In the genomic region with DNA sequence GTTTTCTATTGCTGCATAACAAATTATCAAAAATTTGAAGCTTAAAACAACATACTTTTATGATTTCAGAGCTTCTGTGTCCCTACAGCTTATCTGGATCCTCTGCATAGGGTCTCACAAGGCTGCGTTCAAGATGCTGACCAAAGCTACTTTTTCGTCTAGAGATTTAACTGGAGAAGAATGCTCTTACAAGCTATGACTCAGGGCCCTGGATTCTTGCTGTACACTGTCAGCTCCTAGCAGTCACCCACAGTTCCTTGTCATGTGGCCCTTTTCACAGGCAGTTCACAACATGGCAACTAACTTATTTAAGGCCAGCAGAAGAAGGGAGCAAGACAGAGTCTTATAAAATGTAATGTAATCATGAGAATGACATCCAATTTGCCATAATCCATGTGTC, we compare ENCODE assay signal across 16 cellular contexts.
DNase-seq lines count a peak whose midpoint lies in the region; ATAC-seq and TF ChIP-seq lines count a peak whose summit lies in the region.
"Had no signal": no experiment of that assay in that cellular context is flagged by ENCODE, and none has a peak within 500 bp of the region (broad histone marks: within the 10 kb centered on the region; RNA-seq: fewer than 3 reads in every experiment).

No MANE protein-coding gene starts in this region.

- DNase-seq in AG10803 (ENCODE audit: low read depth) (peak; percentile 57), M059J (ENCODE audit: low read depth) (peak; percentile 84), choroid plexus epithelial cell (ENCODE audit: low read depth) (peak; percentile 80), mesenchymal stem cell (peak; percentile 85), DMS 273 (lab: John Stamatoyannopoulos, UW; ENCODE audit: unreplicated experiment) (no peak), tibial nerve (ENCODE audit: low spot score in 2 of 2) (no peak), NCI-H526 treated with DMSO at 0.1 percent for 48 hours (lab: John Stamatoyannopoulos, UW) (no peak)
- DNase-seq: BE2C, midbrain, NCI-H1436 treated with DMSO at 0.1 percent for 48 hours, NCI-H524, thyroid gland had no signal

- WGBS in mesenchymal stem cell, result 15% methylated on average over 2 of the region's 2 CpGs
- 75 to 88% methylated on average over 2 of the region's 2 CpGs for WGBS in tibial nerve, 2 donors

- no peaks in the 10 kb centered on the region for H3K4me1 ChIP-seq in mesenchymal stem cell (ENCODE audit: control insufficient read depth, insufficient read depth, low read depth, low read length)
- no peaks in the 10 kb centered on the region for H3K4me1 ChIP-seq in tibial nerve
- H3K4me1 ChIP-seq: ascending aorta, BE2C, parathyroid adenoma, thyroid gland had no signal

- TF ChIP-seq POLR2A in tibial nerve (IDR thresholded peaks at IDR 0.05), result no peak

- no peak overlapping the region for H3K18ac ChIP-seq in mesenchymal stem cell (ENCODE audit: low read depth in 1 of 2, low read length in 2 of 2)

- H3K27ac ChIP-seq in mesenchymal stem cell (ENCODE audit: low read length, poor library complexity, severe bottlenecking), result no peak overlapping the region
- no peak overlapping the region for H3K27ac ChIP-seq in tibial nerve
- H3K27ac ChIP-seq: ascending aorta, parathyroid adenoma, thyroid gland had no signal

- no peak overlapping the region for H2BK120ac ChIP-seq in mesenchymal stem cell (ENCODE audit: low read depth, low read length)

- no peak overlapping the region for H2AFZ ChIP-seq in mesenchymal stem cell (ENCODE audit: low read depth, low read length)
- H2AFZ ChIP-seq: parathyroid adenoma had no signal

- no peak overlapping the region for H2BK12ac ChIP-seq in mesenchymal stem cell (ENCODE audit: low read length in 2 of 2)

- H3K14ac ChIP-seq in mesenchymal stem cell (ENCODE audit: low read length in 2 of 2), result no peak overlapping the region

- H3K4ac ChIP-seq in mesenchymal stem cell (ENCODE audit: low read depth in 1 of 2, low read length in 2 of 2), result no peak overlapping the region

- no peak overlapping the region for H3K4me2 ChIP-seq in mesenchymal stem cell (ENCODE audit: low read length, poor library complexity, severe bottlenecking)

- H2BK5ac ChIP-seq in mesenchymal stem cell (ENCODE audit: low read depth, low read length, poor library complexity, severe bottlenecking), result no peak overlapping the region

- H3K23ac ChIP-seq in mesenchymal stem cell (ENCODE audit: low read length in 2 of 2), result no peak overlapping the region

- H4K91ac ChIP-seq in mesenchymal stem cell (ENCODE audit: low read length), result no peak overlapping the region

- no peak for TF ChIP-seq EP300 in tibial nerve (IDR thresholded peaks at IDR 0.05)

- H3K27me3 ChIP-seq in mesenchymal stem cell (ENCODE audit: control insufficient read depth in 1 of 2, insufficient read depth in 1 of 2, low read length in 2 of 2) (no peaks in the 10 kb centered on the region), tibial nerve (no peaks in the 10 kb centered on the region)
- H3K27me3 ChIP-seq: ascending aorta, BE2C, thyroid gland had no signal

- no peaks in the 10 kb centered on the region for H3K79me1 ChIP-seq in mesenchymal stem cell (replicated peaks; ENCODE audit: low read length, poor library complexity, severe bottlenecking)

- H3K36me3 ChIP-seq in mesenchymal stem cell (ENCODE audit: control insufficient read depth in 1 of 2, insufficient read depth in 2 of 2, low read depth in 1 of 2, low read length in 2 of 2) (no peaks in the 10 kb centered on the region), tibial nerve (no peaks in the 10 kb centered on the region)
- H3K36me3 ChIP-seq: ascending aorta, BE2C, thyroid gland had no signal

- TF ChIP-seq CTCF in AG10803 (conservative IDR thresholded peaks at IDR 0.05; ENCODE audit: low read length) (no peak), choroid plexus epithelial cell (conservative IDR thresholded peaks at IDR 0.05; ENCODE audit: low read depth, low read length) (no peak), tibial nerve (IDR thresholded peaks at IDR 0.05) (no peak)

- H3K4me3 ChIP-seq in AG10803 (ENCODE audit: low read length) (no peak overlapping the region), choroid plexus epithelial cell (ENCODE audit: low read depth, low read length) (no peak overlapping the region), mesenchymal stem cell (ENCODE audit: insufficient read depth in 1 of 2, low read depth in 1 of 2, low read length in 2 of 2) (no peak overlapping the region), tibial nerve (no peak overlapping the region)
- H3K4me3 ChIP-seq: ascending aorta, GM12878, thyroid gland had no signal

- ATAC-seq in GM21360 (IDR thresholded peaks at IDR 0.05; ENCODE audit: unreplicated experiment), result no peak
- ATAC-seq: GM12878 had no signal

- no peak overlapping the region for H2AK5ac ChIP-seq in mesenchymal stem cell (ENCODE audit: low read length, severe bottlenecking)

- no peak overlapping the region for H3K9ac ChIP-seq in mesenchymal stem cell (ENCODE audit: low read length)
- H3K9ac ChIP-seq: parathyroid adenoma had no signal

- H4K8ac ChIP-seq in mesenchymal stem cell (ENCODE audit: low read length), result no peak overlapping the region

- no peak overlapping the region for H2BK15ac ChIP-seq in mesenchymal stem cell (ENCODE audit: low read depth, poor library complexity, severe bottlenecking)

- H3K9me3 ChIP-seq in mesenchymal stem cell (ENCODE audit: control insufficient read depth, low read length) (no peaks in the 10 kb centered on the region), tibial nerve (no peaks in the 10 kb centered on the region)
- H3K9me3 ChIP-seq: BE2C, thyroid gland had no signal

Comparison
In these comparisons a context has a peak if more than half of its experiments do, and no peak if none do; other contexts are left out.
1. DNase-seq: peak in AG10803 (single experiment), M059J (single experiment), choroid plexus epithelial cell (single experiment) and mesenchymal stem cell (single experiment); none in DMS 273 (single experiment), tibial nerve (0 of 2) and NCI-H526 treated with DMSO at 0.1 percent for 48 hours (single experiment).